Comparison of ENCODE assay signal across 28 cellular contexts in the genomic region with DNA sequence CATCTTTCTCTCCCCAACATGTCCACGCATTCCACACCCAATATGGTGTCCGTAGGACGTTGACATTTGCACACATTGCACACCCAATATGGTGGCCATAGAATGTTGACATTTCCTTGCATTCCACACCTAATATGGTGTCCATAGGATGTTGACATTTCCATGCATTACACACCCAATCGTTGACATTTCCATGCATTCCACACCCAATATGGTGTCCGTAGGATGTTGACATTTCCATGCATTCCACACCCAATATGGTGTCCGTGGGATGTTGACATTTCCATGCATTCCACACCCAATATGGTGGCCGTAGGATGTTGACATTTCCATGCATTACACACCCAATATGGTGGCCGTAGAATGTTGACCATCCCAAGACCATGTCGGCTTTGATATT.
"Had no signal": no experiment of that assay in that cellular context is flagged by ENCODE, and none has a peak within 500 bp of the region (broad histone marks: within the 10 kb centered on the region; RNA-seq: fewer than 3 reads in every experiment).

No MANE protein-coding gene starts in this region.

- H3K9me3 ChIP-seq: adrenal gland, gastrocnemius medialis had no signal

- H3K4me1 ChIP-seq: adrenal gland, esophagus muscularis mucosa, foreskin keratinocyte, gastrocnemius medialis, heart left ventricle had no signal

- FAIRE-seq: astrocyte, bronchial epithelial cell had no signal

- H3K27me3 ChIP-seq: adrenal gland, brain microvascular endothelial cell, esophagus muscularis mucosa, foreskin keratinocyte, gastrocnemius medialis had no signal

- H3K4me3 ChIP-seq: adrenal gland, coronary artery, esophagus muscularis mucosa, gastrocnemius medialis, heart left ventricle had no signal

- ATAC-seq: activated CD4-positive, alpha-beta T cell treated with anti-CD3 and anti-CD28 coated beads for 36 hours; activated CD8-positive, alpha-beta memory T cell treated with anti-CD3 and anti-CD28 coated beads, Interleukin-2, amount 10 ng/mL, durations not matched to agents 7 days and 5 days; activated CD8-positive, alpha-beta T cell treated with anti-CD3 and anti-CD28 coated beads, Interleukin-2, amount 10 ng/mL, durations not matched to agents 7 days and 5 days; activated naive CD8-positive, alpha-beta T cell treated with anti-CD3 and anti-CD28 coated beads, Interleukin-2, amount 50 U/mL, for 24 hours; effector memory CD8-positive, alpha-beta T cell; foreskin keratinocyte; gastrocnemius medialis; heart left ventricle had no signal

- H3K36me3 ChIP-seq: adrenal gland, brain microvascular endothelial cell, esophagus muscularis mucosa, gastrocnemius medialis, heart left ventricle had no signal

- H3K27ac ChIP-seq: adrenal gland, brain microvascular endothelial cell, coronary artery, esophagus muscularis mucosa, foreskin keratinocyte, gastrocnemius medialis, heart left ventricle had no signal

- DNase-seq: activated CD4-positive, alpha-beta memory T cell treated with anti-CD3 and anti-CD28 coated beads for 36 hours; activated CD4-positive, alpha-beta T cell treated with anti-CD3 and anti-CD28 coated beads for 36 hours; activated CD4-positive, alpha-beta T cell treated with anti-CD3 and anti-CD28 coated beads, Interleukin-2, amount 10 ng/mL, durations not matched to agents 24 days and 14 days; activated CD4-positive, CD25-positive, alpha-beta regulatory T cell; activated CD4-positive, CD25-positive, alpha-beta regulatory T cell treated with anti-CD3 and anti-CD28 coated beads, Interleukin-2, amount 50 U/mL, for 72 hours; activated CD8-positive, alpha-beta memory T cell treated with anti-CD3 and anti-CD28 coated beads, Interleukin-2, amount 10 ng/mL, durations not matched to agents 7 days and 5 days; activated CD8-positive, alpha-beta memory T cell treated with anti-CD3 and anti-CD28 coated beads, Interleukin-2, amount 50 U/mL, for 4 hours; activated CD8-positive, alpha-beta T cell treated with anti-CD3 and anti-CD28 coated beads, Interleukin-2, amount 10 ng/mL, durations not matched to agents 7 days and 5 days; activated effector memory CD4-positive, alpha-beta T cell treated with anti-CD3 and anti-CD28 coated beads, Interleukin-2, amount 50 U/mL, for 16 hours; activated naive CD4-positive, alpha-beta T cell treated with anti-CD3 and anti-CD28 coated beads for 36 hours; activated naive CD8-positive, alpha-beta T cell treated with anti-CD3 and anti-CD28 coated beads for 36 hours; activated naive CD8-positive, alpha-beta T cell treated with anti-CD3 and anti-CD28 coated beads, Interleukin-2, amount 50 U/mL, for 24 hours; activated T-cell treated with anti-CD3 and anti-CD28 coated beads, Interleukin-2, amount 50 U/mL, for 1 hour; activated T-cell treated with anti-CD3 and anti-CD28 coated beads, Interleukin-2, amount 50 U/mL, for 48 hours; adrenal gland; effector CD4-positive, alpha-beta T cell; effector memory CD8-positive, alpha-beta T cell; erythroblast; foreskin keratinocyte; gastrocnemius medialis; glutamatergic neuron; heart left ventricle; T-helper 2 cell had no signal
